In the genomic region with DNA sequence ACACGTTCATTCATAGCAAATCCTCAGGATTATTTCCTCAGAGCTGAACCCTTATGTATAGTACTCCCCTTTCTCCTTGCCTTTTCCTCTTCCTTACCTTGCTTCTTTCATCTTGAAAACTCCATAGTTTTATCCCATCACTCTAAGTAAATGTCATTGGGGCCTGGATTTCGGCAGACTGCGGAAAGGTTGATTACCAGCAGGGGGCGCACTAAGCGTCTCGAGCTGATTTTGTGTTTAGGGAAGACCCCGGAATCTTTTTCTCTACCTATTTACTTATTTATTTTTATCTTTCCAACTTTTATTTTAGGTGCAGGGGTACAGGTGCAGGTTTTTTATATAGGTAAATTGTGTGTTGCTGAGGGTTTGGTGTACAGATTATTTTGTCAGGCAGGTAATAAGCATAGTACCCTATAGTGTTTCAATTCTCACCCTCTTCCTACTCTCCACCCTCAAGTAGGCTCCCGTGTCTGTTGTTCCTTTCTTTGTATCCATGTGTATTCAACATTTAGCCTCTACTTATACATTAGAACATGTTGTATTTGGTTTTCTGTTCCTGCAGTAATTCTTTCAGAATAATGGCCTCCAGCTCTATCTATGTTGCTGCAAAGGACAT, we compare ENCODE assay signal across 8 cellular contexts. TPM values are rescaled to one million over a fixed set of nuclear protein-coding genes. Genes with fewer than 3 reads are reported as not detected.
DNase-seq lines count a peak whose midpoint lies in the region; ATAC-seq, FAIRE-seq and TF ChIP-seq lines count a peak whose summit lies in the region.

No MANE protein-coding gene starts in this region.

- H3K9ac ChIP-seq in DND-41 (ENCODE audit: low read depth, low read length) (no peak overlapping the region), fibroblast of lung (ENCODE audit: insufficient read depth, low read length) (no peak overlapping the region)

- H3K27me3 ChIP-seq in DND-41 (ENCODE audit: insufficient read depth, low read length, poor library complexity) (no peaks in the 10 kb centered on the region), fibroblast of lung (ENCODE audit: control insufficient read depth, insufficient read depth, low read length) (no peaks in the 10 kb centered on the region), prostate gland (replicated peaks; ENCODE audit: insufficient read depth) (no peaks in the 10 kb centered on the region), small intestine (ENCODE audit: control insufficient read depth in 2 of 2, insufficient read depth in 2 of 2, low read length in 2 of 2) (no peaks in the 10 kb centered on the region)

- TF ChIP-seq CTCF in DND-41 (IDR thresholded peaks at IDR 0.05; ENCODE audit: borderline replicate concordance, extremely low read depth, low read length, poor library complexity, severe bottlenecking), result peak; percentile 79
- TF ChIP-seq CTCF in fibroblast of lung (conservative IDR thresholded peaks at IDR 0.05 in 1 of 2, IDR thresholded peaks at IDR 0.05 in 1 of 2; ENCODE audit: low read depth in 1 of 2, low read length in 2 of 2), result peak; percentile 72 to 80
- peak; percentile 55 to 80 (median 61) for TF ChIP-seq CTCF in prostate gland (IDR thresholded peaks at IDR 0.05)

- H3K9me3 ChIP-seq in DND-41 (ENCODE audit: insufficient read depth, low read length, severe bottlenecking), result no peaks in the 10 kb centered on the region
- H3K9me3 ChIP-seq in fibroblast of lung (ENCODE audit: control insufficient read depth, insufficient read depth, low read depth, low read length), result no peaks in the 10 kb centered on the region
- no peaks in the 10 kb centered on the region for H3K9me3 ChIP-seq in prostate gland
- no peaks in the 10 kb centered on the region for H3K9me3 ChIP-seq in small intestine (ENCODE audit: control insufficient read depth, low read depth)

- H4K20me1 ChIP-seq in DND-41 (ENCODE audit: insufficient read depth, low read length) (no peaks in the 10 kb centered on the region), fibroblast of lung (ENCODE audit: control insufficient read depth, extremely low read depth, insufficient read depth, low read length) (no peaks in the 10 kb centered on the region)

- H3K4me1 ChIP-seq in DND-41 (ENCODE audit: insufficient read depth, low read length), result no peaks in the 10 kb centered on the region
- H3K4me1 ChIP-seq in fibroblast of lung (ENCODE audit: control insufficient read depth, extremely low read depth, insufficient read depth, low read length), result no peaks in the 10 kb centered on the region
- no peaks in the 10 kb centered on the region for H3K4me1 ChIP-seq in prostate gland (replicated peaks)
- no peaks in the 10 kb centered on the region for H3K4me1 ChIP-seq in small intestine (ENCODE audit: control insufficient read depth in 2 of 2, insufficient read depth in 1 of 2, low read depth in 1 of 2, low read length in 1 of 2)

- H3K4me1 Mint-ChIP-seq in IgD-negative memory B cell, result peaks cover 9 to 23% (median 15%) of the 10 kb centered on the region in 3 donors

- peak overlapping the region in 2 of 4 donors; percentile 29 to 37 for H3K4me3 Mint-ChIP-seq in IgD-negative memory B cell

- TF ChIP-seq POLR2A in prostate gland (IDR thresholded peaks at IDR 0.05), result no peak

- H3K27me3 Mint-ChIP-seq in IgD-negative memory B cell, result no peaks in the 10 kb centered on the region

- intact Hi-C loops in prostate gland (cut with DNase I), result loop anchor here (5.0 to 10.0 kb wide), 2 partner anchors 83 to 501 kb away; partner anchors contain the start of genes C1orf115 and RAB3GAP2

- H3K4me3 ChIP-seq in DND-41 (ENCODE audit: low read depth in 1 of 2, low read length in 2 of 2) (no peak overlapping the region), fibroblast of lung (replicated peaks in 1 of 4; ENCODE audit: control extremely low read depth in 1 of 4, insufficient read depth in 1 of 4, low read depth in 3 of 4, low read length in 4 of 4) (no peak overlapping the region), prostate gland (no peak overlapping the region), small intestine (ENCODE audit: low read depth in 1 of 2, low read length in 2 of 2) (no peak overlapping the region)

- peak overlapping the region; percentile 28 to 87 (median 73) for H3K27ac Mint-ChIP-seq in IgD-negative memory B cell

- WGBS in prostate gland, result 49% methylated on average over 8 of the region's 8 CpGs
- 22 to 30% (median 22%) methylated on average over 8 of the region's 8 CpGs for WGBS in small intestine, 3 donors

- H3K27ac ChIP-seq in DND-41 (ENCODE audit: low read length) (no peak overlapping the region), fibroblast of lung (ENCODE audit: insufficient read depth, low read length) (no peak overlapping the region), prostate gland (no peak overlapping the region), small intestine (ENCODE audit: low read depth in 1 of 2, low read length in 1 of 2) (no peak overlapping the region)

- H2AFZ ChIP-seq in DND-41 (ENCODE audit: low read depth, low read length) (no peak overlapping the region), fibroblast of lung (ENCODE audit: low read length) (no peak overlapping the region)

- H3K79me2 ChIP-seq in DND-41 (ENCODE audit: insufficient read depth, low read length), result no peaks in the 10 kb centered on the region
- H3K79me2 ChIP-seq in fibroblast of lung (ENCODE audit: control insufficient read depth, insufficient read depth, low read length), result no peaks in the 10 kb centered on the region

- DNase-seq in DND-41 (peak; percentile 17), fibroblast of lung (ENCODE audit: low read depth in 2 of 2) (peak in 1 of 2 donors; percentile 38), prostate gland (ENCODE audit: low spot score) (no peak), small intestine (no peak), DMS79 treated with DMSO at 0.1 percent for 48 hours (lab: John Stamatoyannopoulos, UW) (no peak)
- peak; percentile 56 for DNase-seq in activated CD4-positive, alpha-beta T cell treated with anti-CD3 and anti-CD28 coated beads for 48 hours

- no peaks in the 10 kb centered on the region for H3K9me3 Mint-ChIP-seq in IgD-negative memory B cell

- ATAC-seq in DND-41 (ENCODE audit: insufficient read depth, low read depth) (no peak), HG03520 (IDR thresholded peaks at IDR 0.05; ENCODE audit: unreplicated experiment) (no peak)

- H3K4me2 ChIP-seq in DND-41 (ENCODE audit: insufficient read depth, low read length), result no peak overlapping the region
- no peak overlapping the region for H3K4me2 ChIP-seq in fibroblast of lung (ENCODE audit: extremely low read depth, insufficient read depth, low read length)

- no peaks in the 10 kb centered on the region for H3K36me3 Mint-ChIP-seq in IgD-negative memory B cell

- FAIRE-seq in small intestine (lab: Jason Lieb, UNC), result no peak

- H3K36me3 ChIP-seq in DND-41 (ENCODE audit: insufficient read depth, low read length), result no peaks in the 10 kb centered on the region
- H3K36me3 ChIP-seq in fibroblast of lung (ENCODE audit: control insufficient read depth, insufficient read depth, low read length), result no peaks in the 10 kb centered on the region
- H3K36me3 ChIP-seq in prostate gland, result no peaks in the 10 kb centered on the region
- H3K36me3 ChIP-seq in small intestine (ENCODE audit: control insufficient read depth in 2 of 2, insufficient read depth in 2 of 2, low read length in 2 of 2), result peaks cover 0 to 10% of the 10 kb centered on the region in 2 donors

RNA-seq across cellular contexts. Expression of gene MTARC1, which starts 11.4 kb away (rescaled TPM):
- polyA plus RNA-seq in IgD-negative memory B cell (1.6 TPM), fibroblast of lung (1.8 and 2.8 TPM in 2 replicates), small intestine (10 to 100 TPM in 1 of 3 donors, 1 to 10 TPM in 2; 5.4 to 20.2 (median 8.7) TPM)
- total RNA-seq in fibroblast of lung (9.6 and 9.8 TPM in 2 replicates), prostate gland (10 to 100 TPM in 1 of 2 donors, 1 to 10 TPM in 1; 5.7 to 29.7 TPM)
- 1.4 and 2.7 TPM in 2 replicates for polyA plus RNA-seq in fibroblast of lung (2012)
- 1.1 TPM in 1 of 2 replicates, not detected in the other for polyA minus RNA-seq in fibroblast of lung (ENCODE audit: low replicate concordance)

RNA-seq across cellular contexts. Expression of gene MTARC2, which starts 27.2 kb away (rescaled TPM):
- polyA plus RNA-seq in IgD-negative memory B cell, result 11.4 TPM
- 9.0 and 12.6 TPM in 2 replicates for total RNA-seq in fibroblast of lung
- polyA plus RNA-seq in fibroblast of lung, result 7.3 and 14.5 TPM in 2 replicates
- 5.3 and 10.2 TPM in 2 replicates for polyA plus RNA-seq in fibroblast of lung (2012)
- polyA minus RNA-seq in fibroblast of lung (ENCODE audit: low replicate concordance), result 1.1 and 9.6 TPM in 2 replicates
- 10 to 100 TPM; 22.2 to 44.4 TPM for total RNA-seq in prostate gland
- polyA plus RNA-seq in small intestine, result 10 to 100 TPM; 31.8 to 93.5 (median 76.2) TPM

Comparison
In these comparisons a context has a peak if more than half of its experiments do, and no peak if none do; other contexts are left out.
1. DNase-seq: peak in DND-41 (single experiment) and activated CD4-positive, alpha-beta T cell treated with anti-CD3 and anti-CD28 coated beads for 48 hours (single experiment); none in prostate gland (single experiment), small intestine (single experiment) and DMS79 treated with DMSO at 0.1 percent for 48 hours (single experiment).
2. Peak in every context shown above with its lines, with median percentiles within 50 percentile points of each other: CTCF ChIP-seq.